ENCODE assay signal across 10 cellular contexts in genomic region chr17:6557040-6557438, GRCh38. TPM values are rescaled to one million over a fixed set of nuclear protein-coding genes. Genes with fewer than 3 reads are reported as not detected.
DNase-seq lines count a peak whose midpoint lies in the region; ATAC-seq and TF ChIP-seq lines count a peak whose summit lies in the region.
"Had no signal": no experiment of that assay in that cellular context is flagged by ENCODE, and none has a peak within 500 bp of the region (broad histone marks: within the 10 kb centered on the region; RNA-seq: fewer than 3 reads in every experiment).

No MANE protein-coding gene starts in this region.

- no peak for ATAC-seq in omental fat pad (ENCODE audit: low FRiP score)

- no peaks in the 10 kb centered on the region for H3K79me1 ChIP-seq in H9 (ENCODE audit: insufficient read depth, low read depth, low read length, poor library complexity, severe bottlenecking)

- H2BK120ac ChIP-seq in H9 (ENCODE audit: low read depth, low read length, poor library complexity, severe bottlenecking), result no peak overlapping the region

- H3K4me3 Mint-ChIP-seq in H9, result peak overlapping the region; percentile 70 to 83

- H3K36me3 ChIP-seq in adipocyte (ENCODE audit: control insufficient read depth, insufficient read depth, low read length, severe bottlenecking) (no peaks in the 10 kb centered on the region), iPS-18a (ENCODE audit: control insufficient read depth, low read depth, low read length) (no peaks in the 10 kb centered on the region), rectal smooth muscle tissue (ENCODE audit: control insufficient read depth, insufficient read depth, low read length) (no peaks in the 10 kb centered on the region), testis (ENCODE audit: low read depth, missing control alignments) (no peaks in the 10 kb centered on the region)

- no peak overlapping the region for H2BK20ac ChIP-seq in H9 (ENCODE audit: low read depth, low read length, poor library complexity, severe bottlenecking)

- no peak overlapping the region for H4K8ac ChIP-seq in H9 (replicated peaks; ENCODE audit: insufficient read length, low read depth, low read length)

- no peaks in the 10 kb centered on the region for H4K20me1 ChIP-seq in H9 (ENCODE audit: control insufficient read depth, insufficient read depth, insufficient read length)

- H3K27ac Mint-ChIP-seq in H9, result no peak overlapping the region

- DNase-seq in H9, result no peak
- no peak for DNase-seq in adipocyte (ENCODE audit: low read depth)
- no peak for DNase-seq in testis
- no peak for DNase-seq in activated CD4-positive, CD25-positive, alpha-beta regulatory T cell (lab: John Stamatoyannopoulos, UW)
- DNase-seq in omental fat pad (ENCODE audit: low spot score), result no peak
- no peak for DNase-seq in GM13977 (ENCODE audit: low spot score)
- DNase-seq: activated CD4-positive, alpha-beta T cell treated with anti-CD3 and anti-CD28 coated beads, Interleukin-2, amount 50 U/mL, for 4 hours; NCI-H524 treated with DMSO at 0.1 percent for 48 hours had no signal

- WGBS in H9 (ENCODE audit: extremely low coverage, insufficient read length, low lambda C conversion rate), result no CpG with 5 or more reads among the region's 9 CpGs
- 41% methylated on average over 8 to 9 of the region's 9 CpGs for WGBS in testis, 2 donors

- H3K27ac ChIP-seq in H9 (ENCODE audit: insufficient read length, low read depth, low read length) (no peak overlapping the region), iPS-18a (ENCODE audit: low read length) (no peak overlapping the region), rectal smooth muscle tissue (ENCODE audit: low read depth, low read length) (peak overlapping the region; percentile 68), testis (no peak overlapping the region)

- H3K23me2 ChIP-seq in H9 (ENCODE audit: insufficient read length, low read depth, low read length, poor library complexity, severe bottlenecking), result peaks cover 8% of the 10 kb centered on the region

- TF ChIP-seq CTCF in H9 (conservative IDR thresholded peaks at IDR 0.05) (no peak), testis (IDR thresholded peaks at IDR 0.05) (no peak), omental fat pad (IDR thresholded peaks at IDR 0.05) (no peak), GM13977 (IDR thresholded peaks at IDR 0.05; ENCODE audit: extremely low read depth, insufficient read depth, missing control alignments) (no peak)

- H3K18ac ChIP-seq in H9 (ENCODE audit: insufficient read length, low read depth, low read length), result no peak overlapping the region

- H3K4me2 ChIP-seq in H9 (ENCODE audit: insufficient read depth, insufficient read length, low read length), result peak overlapping the region; percentile 57

- no peak overlapping the region for H2BK15ac ChIP-seq in H9 (ENCODE audit: low read depth, low read length)

- TF ChIP-seq POLR2A in testis (IDR thresholded peaks at IDR 0.05), result no peak

- H3K9me3 ChIP-seq in H9 (ENCODE audit: control insufficient read depth, low read depth, low read length), result no peaks in the 10 kb centered on the region
- no peaks in the 10 kb centered on the region for H3K9me3 ChIP-seq in adipocyte (ENCODE audit: control insufficient read depth, low read length)
- no peaks in the 10 kb centered on the region for H3K9me3 ChIP-seq in iPS-18a (ENCODE audit: control insufficient read depth, low read depth, low read length)
- no peaks in the 10 kb centered on the region for H3K9me3 ChIP-seq in testis

- H3K4me1 ChIP-seq in H9 (ENCODE audit: insufficient read depth, low read length) (no peaks in the 10 kb centered on the region), adipocyte (ENCODE audit: control insufficient read depth, insufficient read depth, low read length) (peaks cover 13% of the 10 kb centered on the region), iPS-18a (ENCODE audit: control insufficient read depth, low read depth, low read length) (peaks cover 9% of the 10 kb centered on the region), rectal smooth muscle tissue (ENCODE audit: control insufficient read depth, insufficient read depth, low read length) (peaks cover 1% of the 10 kb centered on the region), testis (peaks cover 31% of the 10 kb centered on the region)

- no peak overlapping the region for H2AK5ac ChIP-seq in H9 (ENCODE audit: insufficient read length, low read length)

- H3K9me3 Mint-ChIP-seq in H9, result no peaks in the 10 kb centered on the region; a peak in 1 of 5 replicates

- peaks cover 25 to 33% of the 10 kb centered on the region in 2 experiments for H3K4me1 Mint-ChIP-seq in H9

- intact Hi-C loops in testis (cut with DNase I; ENCODE audit: low total_unique reads), result no loop called here

- no peak overlapping the region for H3K23ac ChIP-seq in H9 (ENCODE audit: insufficient read length, low read depth, low read length)

- H3K9ac ChIP-seq in H9 (ENCODE audit: extremely low read depth, insufficient read length, low read length) (no peak overlapping the region), adipocyte (ENCODE audit: low read length) (no peak overlapping the region), iPS-18a (ENCODE audit: low read length) (no peak overlapping the region), rectal smooth muscle tissue (ENCODE audit: low read length) (no peak overlapping the region)

- H3K79me2 ChIP-seq in H9 (ENCODE audit: insufficient read depth, low read length), result no peaks in the 10 kb centered on the region

- H3T11ph ChIP-seq in H9 (ENCODE audit: low read length), result no peak overlapping the region

- H3K4ac ChIP-seq in H9 (ENCODE audit: low read depth, low read length), result no peak overlapping the region

- H3K4me3 ChIP-seq in adipocyte (ENCODE audit: low read length) (peak overlapping the region; percentile 47), iPS-18a (ENCODE audit: low read length) (peak overlapping the region; percentile 66), rectal smooth muscle tissue (ENCODE audit: low read length) (peak overlapping the region; percentile 61), testis (peak overlapping the region in 1 of 2 donors; percentile 38)

- H4K91ac ChIP-seq in H9 (ENCODE audit: insufficient read length, low read depth, low read length), result no peak overlapping the region

- peaks cover 74% of the 10 kb centered on the region for H3K27me3 Mint-ChIP-seq in H9 (ENCODE audit: low read depth)

- H4K5ac ChIP-seq in H9 (ENCODE audit: insufficient read length, low read depth, low read length), result no peak overlapping the region

- H3K14ac ChIP-seq in H9 (ENCODE audit: insufficient read depth, low read length), result no peak overlapping the region

- no peak overlapping the region for H2AFZ ChIP-seq in H9 (ENCODE audit: low read length)

- H3K36me3 Mint-ChIP-seq in H9 (ENCODE audit: insufficient read depth in 1 of 3, low read depth in 3 of 3), result no peaks in the 10 kb centered on the region; a peak in 1 of 7 replicates

- in situ Hi-C loops in GM13977 (cut with MboI; ENCODE audit: low pct_unique_long_range_greater_than_20kb, low sequenced_read_pairs, unreplicated experiment), result no loop called here

- H2BK5ac ChIP-seq in H9 (ENCODE audit: insufficient read length, low read length), result no peak overlapping the region

- H3K56ac ChIP-seq in H9 (ENCODE audit: insufficient read length, low read depth, low read length), result no peak overlapping the region

- no peak overlapping the region for H2BK12ac ChIP-seq in H9 (ENCODE audit: insufficient read length, low read depth, low read length)

- peaks cover 21% of the 10 kb centered on the region for H3K27me3 ChIP-seq in H9 (ENCODE audit: insufficient read depth, low read length)
- peaks cover 23% of the 10 kb centered on the region for H3K27me3 ChIP-seq in adipocyte (replicated peaks; ENCODE audit: control insufficient read depth, insufficient read depth, low read length)
- peaks cover 50% of the 10 kb centered on the region for H3K27me3 ChIP-seq in iPS-18a (ENCODE audit: control insufficient read depth, insufficient read depth, low read length)
- H3K27me3 ChIP-seq in rectal smooth muscle tissue (ENCODE audit: control insufficient read depth, insufficient read depth, low read length), result peaks cover 3% of the 10 kb centered on the region
- no peaks in the 10 kb centered on the region for H3K27me3 ChIP-seq in testis

RNA-seq across cellular contexts. Expression of gene PITPNM3, which starts 0.7 kb away (rescaled TPM):
- total RNA-seq in H9 (2021), result 2.7 and 3.4 TPM in 2 replicates
- 1 to 10 TPM; 6.7 to 7.3 TPM for total RNA-seq in testis
- 6.3 TPM for polyA plus RNA-seq in testis (ENCODE audit: insufficient read depth, low read depth, low replicate concordance)
- 1 to 10 TPM in 3 of 4 donors, under 1 TPM in 1; 0.82 to 3.5 (median 2.5) TPM for total RNA-seq in omental fat pad
